Comparison of ENCODE assay signal across 19 cellular contexts in genomic region chr2:174040417-174040701, GRCh38.
DNase-seq lines count a peak whose midpoint lies in the region; ATAC-seq and TF ChIP-seq lines count a peak whose summit lies in the region.
"Had no signal": no experiment of that assay in that cellular context is flagged by ENCODE, and none has a peak within 500 bp of the region (broad histone marks: within the 10 kb centered on the region; RNA-seq: fewer than 3 reads in every experiment).

No MANE protein-coding gene starts in this region.

- H4K20me1 ChIP-seq in Loucy (ENCODE audit: insufficient read depth, low read length, poor library complexity, severe bottlenecking) (no peaks in the 10 kb centered on the region), PC-3 (ENCODE audit: low read length) (no peaks in the 10 kb centered on the region)

- peak overlapping the region; percentile 7 for H3K4me2 ChIP-seq in Loucy (ENCODE audit: low read depth, low read length, poor library complexity, severe bottlenecking)
- H3K4me2 ChIP-seq in PC-3 (ENCODE audit: low read length) = no peak overlapping the region

- no peaks in the 10 kb centered on the region for H3K36me3 ChIP-seq in CD4-positive, CD25-positive, alpha-beta regulatory T cell (ENCODE audit: control insufficient read depth, insufficient read depth, low read length)
- H3K36me3 ChIP-seq in Loucy (ENCODE audit: insufficient read depth, low read length) = no peaks in the 10 kb centered on the region
- H3K36me3 ChIP-seq in gastrocnemius medialis = no peaks in the 10 kb centered on the region
- no peaks in the 10 kb centered on the region for H3K36me3 ChIP-seq in PC-3 (ENCODE audit: low read depth, low read length)
- H3K36me3 ChIP-seq: cardiac muscle cell, ovary, SJSA1, thoracic aorta had no signal

- intact Hi-C loops in gastrocnemius medialis (cut with DNase I; ENCODE audit: low total_unique reads) (loop anchor here (1.0 to 10.0 kb wide), 4 partner anchors 75 to 638 kb away; partner anchors contain the start of gene SP3), PC-3 (cut with micrococcal nuclease) (loop anchor here (2.0 to 10.0 kb wide), 2 partner anchors 78 to 156 kb away; no protein-coding TSS in a partner anchor)

- BruUV-seq in PC-3 (replicated peaks; lab: Mats Ljungman, UMichigan) = no TSS peak

- CTCF ChIA-PET in PC-3 (lab: Charles Lee) = no interaction called here

- no peak overlapping the region for H3K27ac ChIP-seq in CD4-positive, CD25-positive, alpha-beta regulatory T cell (ENCODE audit: insufficient read depth, low read length, poor library complexity, severe bottlenecking)
- peak overlapping the region in 3 of 4 donors; percentile 46 to 88 (median 71) for H3K27ac ChIP-seq in gastrocnemius medialis
- no peak overlapping the region for H3K27ac ChIP-seq in PC-3 (ENCODE audit: low read length)
- H3K27ac ChIP-seq: cardiac muscle cell, ovary had no signal

- no peak for DNase-seq in CD4-positive, CD25-positive, alpha-beta regulatory T cell
- no peak for DNase-seq in effector memory CD8-positive, alpha-beta T cell
- DNase-seq in gastrocnemius medialis (no peak), PC-3 (no peak), SHP77 treated with DMSO at 0.1 percent for 48 hours (lab: John Stamatoyannopoulos, UW) (no peak), SK-N-DZ (ENCODE audit: low spot score) (no peak)
- no peak for DNase-seq in effector CD4-positive, alpha-beta T cell
- DNase-seq: cortex of kidney, NCI-H2107 had no signal

- in situ Hi-C loops in gastrocnemius medialis (cut with MboI; ENCODE audit: low sequenced_read_pairs in 4 of 4) = loop anchor here in 2 of 4 donors (10.0 to 25.0 kb wide), 3 partner anchors 153 to 453 kb away; no protein-coding TSS in a partner anchor

- H3K9me3 Mint-ChIP-seq in CD4-positive, CD25-positive, alpha-beta regulatory T cell = no peaks in the 10 kb centered on the region
- no peaks in the 10 kb centered on the region for H3K9me3 Mint-ChIP-seq in effector memory CD8-positive, alpha-beta T cell
- H3K9me3 Mint-ChIP-seq: activated naive CD4-positive, alpha-beta T cell treated with anti-CD3 and anti-CD28 coated beads, Interleukin-2, amount 50 U/mL, for 24 hours; activated T-helper 1 cell treated with anti-CD3 and anti-CD28 coated beads, Interleukin-12 subunit alpha, Interleukin-12 subunit beta, Interleukin-2, Interleukin-4 antibody, amounts not matched to agents 30 ng/mL and 10 ng/mL and 1 ng/mL, durations not matched to agents 14 hours and 24 hours and 36 hours; CD8-positive, alpha-beta T cell had no signal

- ATAC-seq in CD4-positive, CD25-positive, alpha-beta regulatory T cell (ENCODE audit: low read depth in 2 of 2) = no peak
- no peak for ATAC-seq in effector memory CD8-positive, alpha-beta T cell (replicated peaks)
- no peak for ATAC-seq in gastrocnemius medialis
- ATAC-seq in PC-3 = no peak

- H2AFZ ChIP-seq in Loucy (ENCODE audit: low read length) (0 out of 2 replicates have a peak overlapping the region, but pooled peaks have one; percentile 65), PC-3 (ENCODE audit: low read length) (no peak overlapping the region)

- peaks cover 17% of the 10 kb centered on the region for H3K4me1 ChIP-seq in CD4-positive, CD25-positive, alpha-beta regulatory T cell (ENCODE audit: control insufficient read depth, insufficient read depth, low read length, poor library complexity, severe bottlenecking)
- H3K4me1 ChIP-seq in Loucy (ENCODE audit: insufficient read depth, low read length, poor library complexity, severe bottlenecking) (peaks cover 11% of the 10 kb centered on the region), gastrocnemius medialis (peaks cover 11 to 36% of the 10 kb centered on the region in 2 donors), PC-3 (ENCODE audit: insufficient read depth, low read length) (peaks cover 20% of the 10 kb centered on the region)

- POLR2A ChIA-PET in PC-3 (lab: Charles Lee; ENCODE audit: unreplicated experiment) = no interaction called here

- H3K79me2 ChIP-seq in Loucy (ENCODE audit: insufficient read depth, low read length) (no peaks in the 10 kb centered on the region), PC-3 (ENCODE audit: low read length) (no peaks in the 10 kb centered on the region)

- H3K36me3 Mint-ChIP-seq in CD4-positive, CD25-positive, alpha-beta regulatory T cell = no peaks in the 10 kb centered on the region
- peaks cover 5% of the 10 kb centered on the region for H3K36me3 Mint-ChIP-seq in effector memory CD8-positive, alpha-beta T cell (ENCODE audit: insufficient read depth)
- H3K36me3 Mint-ChIP-seq: activated naive CD4-positive, alpha-beta T cell treated with anti-CD3 and anti-CD28 coated beads, Interleukin-2, amount 50 U/mL, for 24 hours; CD8-positive, alpha-beta T cell; naive B cell had no signal

- H3F3A ChIP-seq in Loucy (ENCODE audit: low read depth) = 0 out of 2 replicates have a peak, but pooled peaks cover 4% of the 10 kb centered on the region
- no peaks in the 10 kb centered on the region for H3F3A ChIP-seq in PC-3 (ENCODE audit: low read length, unreplicated experiment)

- TF ChIP-seq CTCF in Loucy (conservative IDR thresholded peaks at IDR 0.05; ENCODE audit: low read length) (no peak), gastrocnemius medialis (IDR thresholded peaks at IDR 0.05 in 4 of 5, conservative IDR thresholded peaks at IDR 0.05 in 1 of 5) (no peak), PC-3 (conservative IDR thresholded peaks at IDR 0.05; ENCODE audit: low read depth, low read length) (no peak)

- H3K4me3 ChIP-seq in CD4-positive, CD25-positive, alpha-beta regulatory T cell (ENCODE audit: low read depth, low read length) = no peak overlapping the region
- H3K4me3 ChIP-seq in Loucy (ENCODE audit: low read length, poor library complexity, severe bottlenecking) = no peak overlapping the region
- H3K4me3 ChIP-seq in gastrocnemius medialis = no peak overlapping the region
- no peak overlapping the region for H3K4me3 ChIP-seq in PC-3 (ENCODE audit: low read length)
- H3K4me3 ChIP-seq: cardiac muscle cell, K562, ovary, SJSA1 had no signal

- H3K4me1 Mint-ChIP-seq in CD4-positive, CD25-positive, alpha-beta regulatory T cell = peaks cover 7 to 20% (median 11%) of the 10 kb centered on the region in 4 donors
- peaks cover 8 to 9% of the 10 kb centered on the region in 2 donors for H3K4me1 Mint-ChIP-seq in effector memory CD8-positive, alpha-beta T cell (ENCODE audit: low read depth in 2 of 2)

- no peak for TF ChIP-seq POLR2A in gastrocnemius medialis (IDR thresholded peaks at IDR 0.05)

- H3K27ac Mint-ChIP-seq in CD4-positive, CD25-positive, alpha-beta regulatory T cell = peak overlapping the region in 2 of 3 donors; percentile 91 to 95
- H3K27ac Mint-ChIP-seq in effector memory CD8-positive, alpha-beta T cell = peak overlapping the region; percentile 84 to 94

- H3K27me3 ChIP-seq in CD4-positive, CD25-positive, alpha-beta regulatory T cell (ENCODE audit: control insufficient read depth, insufficient read depth, low read length) = no peaks in the 10 kb centered on the region
- H3K27me3 ChIP-seq in Loucy (ENCODE audit: insufficient read depth, low read length, poor library complexity, severe bottlenecking) = no peaks in the 10 kb centered on the region
- no peaks in the 10 kb centered on the region for H3K27me3 ChIP-seq in gastrocnemius medialis
- no peaks in the 10 kb centered on the region for H3K27me3 ChIP-seq in PC-3 (ENCODE audit: low read length)
- H3K27me3 ChIP-seq: cardiac muscle cell, ovary, SJSA1 had no signal

- H3K9me2 ChIP-seq in Loucy (replicated peaks; ENCODE audit: low read depth, low read length) (no peaks in the 10 kb centered on the region), PC-3 (replicated peaks; ENCODE audit: low read length) (no peaks in the 10 kb centered on the region)

- peaks cover 11% of the 10 kb centered on the region for H3K27me3 Mint-ChIP-seq in CD4-positive, CD25-positive, alpha-beta regulatory T cell
- H3K27me3 Mint-ChIP-seq in effector memory CD8-positive, alpha-beta T cell = peaks cover 7 to 25% of the 10 kb centered on the region in 2 donors
- H3K27me3 Mint-ChIP-seq: activated naive CD4-positive, alpha-beta T cell treated with anti-CD3 and anti-CD28 coated beads, Interleukin-2, amount 50 U/mL, for 24 hours had no signal

- H3K9ac ChIP-seq in Loucy (ENCODE audit: low read depth, low read length, poor library complexity, severe bottlenecking) (no peak overlapping the region), PC-3 (ENCODE audit: low read length) (no peak overlapping the region)

- no peaks in the 10 kb centered on the region for H3K9me3 ChIP-seq in CD4-positive, CD25-positive, alpha-beta regulatory T cell (ENCODE audit: control insufficient read depth in 2 of 2, low read length in 2 of 2)
- H3K9me3 ChIP-seq in Loucy (ENCODE audit: insufficient read depth, low read depth, low read length) = no peaks in the 10 kb centered on the region
- no peaks in the 10 kb centered on the region for H3K9me3 ChIP-seq in gastrocnemius medialis
- no peaks in the 10 kb centered on the region for H3K9me3 ChIP-seq in PC-3 (ENCODE audit: low read length)
- H3K9me3 ChIP-seq: ovary, SJSA1, thoracic aorta had no signal

- H3K4me3 Mint-ChIP-seq in CD4-positive, CD25-positive, alpha-beta regulatory T cell = peak overlapping the region in 1 of 4 donors; percentile 78
- H3K4me3 Mint-ChIP-seq in effector memory CD8-positive, alpha-beta T cell = no peak overlapping the region

Comparison
In these comparisons a context has a peak if more than half of its experiments do, and no peak if none do; other contexts are left out.
1. H3K27ac ChIP-seq: peak in gastrocnemius medialis (3 of 4); none in CD4-positive, CD25-positive, alpha-beta regulatory T cell (single experiment) and PC-3 (single experiment).